ENCODE assay signal across 14 cellular contexts in genomic region chr1:201553496-201554166, GRCh38. TPM values are rescaled to one million over a fixed set of nuclear protein-coding genes. Genes with fewer than 3 reads are reported as not detected.
DNase-seq lines count a peak whose midpoint lies in the region; ATAC-seq and TF ChIP-seq lines count a peak whose summit lies in the region.
"Had no signal": no experiment of that assay in that cellular context is flagged by ENCODE, and none has a peak within 500 bp of the region (broad histone marks: within the 10 kb centered on the region; RNA-seq: fewer than 3 reads in every experiment).

No MANE protein-coding gene starts in this region.

- H3K9me3 ChIP-seq in WERI-Rb-1 (ENCODE audit: severe bottlenecking) (no peaks in the 10 kb centered on the region), skeletal muscle tissue (ENCODE audit: control insufficient read depth in 3 of 3, low read length in 3 of 3) (no peaks in the 10 kb centered on the region)

- H3K27ac ChIP-seq in WERI-Rb-1 (peak overlapping the region; percentile 10; the same call in 1 of the 2 replicates), skeletal muscle tissue (ENCODE audit: low read depth, low read length) (peak overlapping the region; percentile 50)

- DNase-seq in EH (ENCODE audit: low read depth) (peak; percentile 35), WERI-Rb-1 (no peak), iris pigment epithelial cell (ENCODE audit: low read depth) (peak; percentile 60), pons (ENCODE audit: low spot score) (no peak), NCI-H446 (lab: John Stamatoyannopoulos, UW) (no peak), NK-92 (lab: John Stamatoyannopoulos, UW; ENCODE audit: unreplicated experiment) (no peak)
- DNase-seq: activated CD8-positive, alpha-beta memory T cell treated with anti-CD3 and anti-CD28 coated beads, Interleukin-2, amount 50 U/mL, for 48 hours; CD4-positive, alpha-beta T cell; NCI-H1417; NCI-H510A; occipital lobe; RPMI8226 had no signal

- H3K4me3 ChIP-seq in WERI-Rb-1 (ENCODE audit: low read depth, low read length) (no peak overlapping the region), skeletal muscle tissue (ENCODE audit: low read length in 3 of 3) (no peak overlapping the region)

- no peaks in the 10 kb centered on the region for H3K27me3 ChIP-seq in WERI-Rb-1 (ENCODE audit: insufficient read depth, low read depth, severe bottlenecking)
- no peaks in the 10 kb centered on the region for H3K27me3 ChIP-seq in skeletal muscle tissue (ENCODE audit: control insufficient read depth in 3 of 3, insufficient read depth in 3 of 3, low read length in 3 of 3)

- peaks cover 11 to 23% (median 12%) of the 10 kb centered on the region in 3 donors for H3K4me1 ChIP-seq in skeletal muscle tissue (ENCODE audit: control insufficient read depth in 3 of 3, insufficient read depth in 3 of 3, low read length in 3 of 3)

- H3K36me3 ChIP-seq in WERI-Rb-1 (no peaks in the 10 kb centered on the region; the same call in 1 of the 2 replicates), skeletal muscle tissue (ENCODE audit: control insufficient read depth in 3 of 3, insufficient read depth in 3 of 3, low read length in 3 of 3) (no peaks in the 10 kb centered on the region)

- ATAC-seq in HG02763 (IDR thresholded peaks at IDR 0.05; ENCODE audit: unreplicated experiment), result no peak

- TF ChIP-seq CTCF in WERI-Rb-1 (IDR thresholded peaks at IDR 0.05; ENCODE audit: low read depth, low read length), result no peak

- no peak overlapping the region for H3K9ac ChIP-seq in skeletal muscle tissue (ENCODE audit: low read depth in 1 of 3, low read length in 3 of 3)

RNA-seq across cellular contexts. Expression of gene NAV1, which starts 14.7 kb away (rescaled TPM):
- total RNA-seq in skeletal muscle tissue, result 11.0 TPM

RNA-seq across cellular contexts. Expression of gene CSRP1, which starts 46.7 kb away (rescaled TPM):
- 42.8 TPM for total RNA-seq in skeletal muscle tissue

Comparison
In these comparisons a context has a peak if more than half of its experiments do, and no peak if none do; other contexts are left out.
1. DNase-seq: peak in EH (single experiment) and iris pigment epithelial cell (single experiment); none in WERI-Rb-1 (single experiment), pons (single experiment), NCI-H446 (0 of 2) and NK-92 (single experiment).